Comparison of ENCODE assay signal across 8 cellular contexts in the genomic region with DNA sequence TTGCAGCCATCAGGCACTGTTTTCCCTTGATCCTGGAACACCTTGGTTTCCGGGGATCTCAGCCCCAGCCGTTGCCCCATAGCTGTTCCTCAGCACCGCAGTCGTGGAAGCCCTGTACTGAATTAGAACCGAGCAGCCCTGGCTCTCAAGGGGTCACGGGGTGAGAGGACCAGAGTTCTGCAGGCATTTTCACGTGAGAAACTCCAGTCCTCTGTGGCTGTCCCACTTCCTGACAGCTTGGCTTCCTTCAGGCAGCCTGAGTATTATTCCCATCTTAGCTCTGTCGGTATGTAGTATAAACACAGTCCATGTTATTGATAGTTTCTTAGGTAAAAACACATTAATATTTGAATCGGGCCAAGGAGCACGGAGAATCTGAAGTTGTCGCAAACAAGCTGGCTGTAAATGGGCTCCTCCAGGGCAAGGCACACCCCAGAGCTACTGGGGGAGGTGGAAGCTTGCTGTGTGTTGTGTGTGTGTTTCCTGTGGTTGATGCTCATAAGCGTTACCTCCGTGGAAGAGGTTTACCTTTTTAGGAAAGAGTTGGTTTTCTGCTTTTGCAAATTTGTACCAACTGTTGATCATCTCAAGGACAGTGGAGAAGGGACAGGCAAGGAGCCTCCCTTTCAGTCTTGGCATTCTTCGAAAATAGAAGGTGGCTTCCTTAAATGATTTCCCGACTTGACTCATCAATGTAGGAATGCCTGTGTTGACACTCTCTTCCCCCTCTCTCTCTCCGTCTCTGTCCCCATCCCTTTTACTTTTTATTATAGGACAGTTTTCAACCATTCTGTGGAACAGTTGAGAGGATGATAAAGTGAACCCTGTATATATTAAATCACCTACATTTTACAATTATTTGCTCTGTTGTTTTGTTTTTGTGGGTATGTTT.
DNase-seq lines count a peak whose midpoint lies in the region; ATAC-seq and TF ChIP-seq lines count a peak whose summit lies in the region.

No MANE protein-coding gene starts in this region.

- TF ChIP-seq CTCF in fibroblast of villous mesenchyme (IDR thresholded peaks at IDR 0.05; ENCODE audit: insufficient read depth, low read depth, low read length), result no peak

- H3K36me3 Mint-ChIP-seq in activated CD4-positive, alpha-beta memory T cell treated with anti-CD3 and anti-CD28 coated beads, Interleukin-2, amount 10 ng/mL, durations not matched to agents 7 days and 5 days (ENCODE audit: low read depth), result peaks cover 43% of the 10 kb centered on the region

- peak overlapping the region; percentile 52 for H3K4me3 Mint-ChIP-seq in activated CD4-positive, alpha-beta memory T cell treated with anti-CD3 and anti-CD28 coated beads, Interleukin-2, amount 10 ng/mL, durations not matched to agents 7 days and 5 days

- H3K27me3 Mint-ChIP-seq in activated CD4-positive, alpha-beta memory T cell treated with anti-CD3 and anti-CD28 coated beads, Interleukin-2, amount 10 ng/mL, durations not matched to agents 7 days and 5 days, result no peaks in the 10 kb centered on the region

- H3K9me3 ChIP-seq in stomach smooth muscle (ENCODE audit: control insufficient read depth in 2 of 2, low read length in 2 of 2), result no peaks in the 10 kb centered on the region

- H3K9me3 Mint-ChIP-seq in activated CD4-positive, alpha-beta memory T cell treated with anti-CD3 and anti-CD28 coated beads, Interleukin-2, amount 10 ng/mL, durations not matched to agents 7 days and 5 days, result peaks cover 8% of the 10 kb centered on the region

- H3K36me3 ChIP-seq in stomach smooth muscle (ENCODE audit: control insufficient read depth in 2 of 2, insufficient read depth in 2 of 2, low read length in 2 of 2), result peaks cover 0 to 8% of the 10 kb centered on the region in 2 donors

- peak overlapping the region; percentile 95 for H3K27ac Mint-ChIP-seq in activated CD4-positive, alpha-beta memory T cell treated with anti-CD3 and anti-CD28 coated beads, Interleukin-2, amount 10 ng/mL, durations not matched to agents 7 days and 5 days

- H3K4me3 ChIP-seq in fibroblast of villous mesenchyme (ENCODE audit: low read depth, low read length) (no peak overlapping the region), stomach smooth muscle (ENCODE audit: low read length in 2 of 2) (peak overlapping the region; percentile 2 to 59)

- peak overlapping the region; percentile 4 to 13 for H3K9ac ChIP-seq in stomach smooth muscle (ENCODE audit: low read length in 2 of 2)

- no peak for ATAC-seq in HG02870 (IDR thresholded peaks at IDR 0.05; ENCODE audit: unreplicated experiment)
- no peak for ATAC-seq in GM21515 (IDR thresholded peaks at IDR 0.05; ENCODE audit: unreplicated experiment)

- CTCF ChIA-PET in activated CD4-positive, alpha-beta memory T cell treated with anti-CD3 and anti-CD28 coated beads, Interleukin-2, amount 10 ng/mL, durations not matched to agents 7 days and 5 days (lab: Charles Lee), result interaction anchor here (1.4 to 1.6 kb wide), 3 partner anchors 9 to 116 kb away, joined by 3 to 5 read pairs (median 4); no protein-coding TSS in a partner anchor

- H3K27ac ChIP-seq in stomach smooth muscle (ENCODE audit: low read length), result peak overlapping the region; percentile 67

- DNase-seq in activated gamma-delta T cell treated with Interleukin-2 at 50 U/mL for 16 hours (peak; percentile 55), activated gamma-delta T cell (lab: John Stamatoyannopoulos, UW) (no peak), fibroblast of villous mesenchyme (ENCODE audit: low read depth) (peak; percentile 92), DMS153 treated with DMSO at 0.1 percent for 48 hours (lab: John Stamatoyannopoulos, UW; ENCODE audit: unreplicated experiment) (no peak)
- peak; percentile 75 for DNase-seq in activated CD4-positive, alpha-beta memory T cell treated with anti-CD3 and anti-CD28 coated beads, Interleukin-2, amount 10 ng/mL, durations not matched to agents 7 days and 5 days

- no peaks in the 10 kb centered on the region for H3K27me3 ChIP-seq in stomach smooth muscle (ENCODE audit: control insufficient read depth in 1 of 2, insufficient read depth in 2 of 2, low read length in 2 of 2)

- peaks cover 30% of the 10 kb centered on the region for H3K4me1 ChIP-seq in stomach smooth muscle (ENCODE audit: control insufficient read depth, insufficient read depth, low read length)

- POLR2A ChIA-PET in activated CD4-positive, alpha-beta memory T cell treated with anti-CD3 and anti-CD28 coated beads, Interleukin-2, amount 10 ng/mL, durations not matched to agents 7 days and 5 days (lab: Charles Lee), result interaction anchor here (0.6 to 6.0 kb wide), 18 partner anchors 9 to 115 kb away, joined by 3 to 68 read pairs (median 5); no protein-coding TSS in a partner anchor

- peaks cover 92% of the 10 kb centered on the region for H3K4me1 Mint-ChIP-seq in activated CD4-positive, alpha-beta memory T cell treated with anti-CD3 and anti-CD28 coated beads, Interleukin-2, amount 10 ng/mL, durations not matched to agents 7 days and 5 days

Comparison
In these comparisons a context has a peak if more than half of its experiments do, and no peak if none do; other contexts are left out.
1. DNase-seq: peak in activated gamma-delta T cell treated with Interleukin-2 at 50 U/mL for 16 hours (single experiment), activated CD4-positive, alpha-beta memory T cell treated with anti-CD3 and anti-CD28 coated beads, Interleukin-2, amount 10 ng/mL, durations not matched to agents 7 days and 5 days (single experiment) and fibroblast of villous mesenchyme (single experiment); none in activated gamma-delta T cell (single experiment) and DMS153 treated with DMSO at 0.1 percent for 48 hours (single experiment).